ENCODE assay signal across 17 cellular contexts in the genomic region with DNA sequence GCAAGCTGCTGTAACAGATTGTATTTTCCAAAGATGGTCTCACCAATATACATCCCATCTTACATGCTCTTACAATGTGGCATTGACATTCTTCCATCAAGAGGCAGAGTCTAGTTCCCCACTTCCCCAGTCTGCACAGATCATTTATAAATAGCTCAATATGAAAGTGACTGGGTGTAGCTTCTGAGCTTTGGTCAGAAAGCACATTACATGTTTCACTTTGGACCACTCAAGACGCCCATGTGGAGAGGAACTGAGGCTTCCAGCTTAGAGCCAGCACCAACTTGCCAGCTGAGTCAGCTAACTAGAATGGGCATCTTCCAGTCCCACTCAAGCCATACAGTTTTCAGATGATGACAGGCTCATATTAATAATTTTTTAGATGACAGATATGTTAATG. TPM values are rescaled to one million over a fixed set of nuclear protein-coding genes. Genes with fewer than 3 reads are reported as not detected.
DNase-seq lines count a peak whose midpoint lies in the region; ATAC-seq, FAIRE-seq and TF ChIP-seq lines count a peak whose summit lies in the region.
"Had no signal": no experiment of that assay in that cellular context is flagged by ENCODE, and none has a peak within 500 bp of the region (broad histone marks: within the 10 kb centered on the region; RNA-seq: fewer than 3 reads in every experiment).

No MANE protein-coding gene starts in this region.

- no peak for FAIRE-seq in bronchial epithelial cell (lab: Jason Lieb, UNC)
- FAIRE-seq: HepG2 had no signal

- H3K4me1 Mint-ChIP-seq in activated T-helper 2 cell treated with anti-CD3 and anti-CD28 coated beads, Interferon-gamma antibody, Interleukin-2, Interleukin-4, amounts not matched to agents 10 μg/mL and 5 μg/mL and 100 μg/mL, durations not matched to agents 14 hours and 24 hours and 36 hours (ENCODE audit: low read depth): no peaks in the 10 kb centered on the region
- H3K4me1 Mint-ChIP-seq: B cell, T-cell had no signal

- no peaks in the 10 kb centered on the region for H3K27me3 ChIP-seq in bronchial epithelial cell (ENCODE audit: control insufficient read depth, insufficient read depth, low read length)

- TF ChIP-seq CTCF in bronchial epithelial cell (IDR thresholded peaks at IDR 0.05; ENCODE audit: insufficient read depth, low read length, severe bottlenecking): no peak

- no peaks in the 10 kb centered on the region for H3K36me3 Mint-ChIP-seq in activated T-helper 2 cell treated with anti-CD3 and anti-CD28 coated beads, Interferon-gamma antibody, Interleukin-2, Interleukin-4, amounts not matched to agents 10 μg/mL and 5 μg/mL and 100 μg/mL, durations not matched to agents 14 hours and 24 hours and 36 hours (ENCODE audit: low read depth)
- H3K36me3 Mint-ChIP-seq: CD8-positive, alpha-beta T cell; T-cell had no signal

- H3K36me3 ChIP-seq in bronchial epithelial cell (ENCODE audit: control insufficient read depth, insufficient read depth, low read length): no peaks in the 10 kb centered on the region

- H3K27me3 Mint-ChIP-seq in activated T-helper 2 cell treated with anti-CD3 and anti-CD28 coated beads, Interferon-gamma antibody, Interleukin-2, Interleukin-4, amounts not matched to agents 10 μg/mL and 5 μg/mL and 100 μg/mL, durations not matched to agents 14 hours and 24 hours and 36 hours (ENCODE audit: low read depth): peaks cover 10% of the 10 kb centered on the region

- no peak overlapping the region for H3K4me3 ChIP-seq in bronchial epithelial cell (ENCODE audit: low read depth, low read length)
- H3K4me3 ChIP-seq: GM23248 had no signal

- no peak overlapping the region for H3K4me3 Mint-ChIP-seq in activated T-helper 2 cell treated with anti-CD3 and anti-CD28 coated beads, Interferon-gamma antibody, Interleukin-2, Interleukin-4, amounts not matched to agents 10 μg/mL and 5 μg/mL and 100 μg/mL, durations not matched to agents 14 hours and 24 hours and 36 hours (ENCODE audit: low read depth)
- H3K4me3 Mint-ChIP-seq: B cell; CD8-positive, alpha-beta T cell; T-cell had no signal

- intact Hi-C loops in activated T-helper 2 cell treated with anti-CD3 and anti-CD28 coated beads, Interferon-gamma antibody, Interleukin-2, Interleukin-4, amounts not matched to agents 10 μg/mL and 5 μg/mL and 100 μg/mL, durations not matched to agents 14 hours and 24 hours and 36 hours (cut with micrococcal nuclease): no loop called here

- peak; percentile 54 for ATAC-seq in GM18498 (IDR thresholded peaks at IDR 0.05; ENCODE audit: unreplicated experiment)
- peak; percentile 68 for ATAC-seq in GM19351 (IDR thresholded peaks at IDR 0.05; ENCODE audit: unreplicated experiment)
- ATAC-seq in HG03520 (IDR thresholded peaks at IDR 0.05; ENCODE audit: unreplicated experiment): peak; percentile 77
- no peak for ATAC-seq in GM19324 (IDR thresholded peaks at IDR 0.05; ENCODE audit: low FRiP score, unreplicated experiment)
- no peak for ATAC-seq in HG02642 (IDR thresholded peaks at IDR 0.05; ENCODE audit: poor library complexity, unreplicated experiment)
- ATAC-seq: CD8-positive, alpha-beta T cell; HepG2; T-cell had no signal

- peak; percentile 42 for DNase-seq in bronchial epithelial cell (ENCODE audit: low read depth)
- no peak for DNase-seq in T-helper 1 cell
- DNase-seq in activated T-helper 2 cell treated with anti-CD3 and anti-CD28 coated beads, Interferon-gamma antibody, Interleukin-2, Interleukin-4, amounts not matched to agents 10 μg/mL and 5 μg/mL and 100 μg/mL, durations not matched to agents 14 hours and 24 hours and 36 hours (ENCODE audit: low spot score): no peak
- DNase-seq: CD8-positive, alpha-beta T cell; GM23248; Karpas-422; NCI-H1417 treated with DMSO at 0.1 percent for 48 hours; NCI-H2029 treated with DMSO at 0.1 percent for 48 hours; NCI-H524; T-cell had no signal

- no peaks in the 10 kb centered on the region for H3K9me3 Mint-ChIP-seq in activated T-helper 2 cell treated with anti-CD3 and anti-CD28 coated beads, Interferon-gamma antibody, Interleukin-2, Interleukin-4, amounts not matched to agents 10 μg/mL and 5 μg/mL and 100 μg/mL, durations not matched to agents 14 hours and 24 hours and 36 hours
- H3K9me3 Mint-ChIP-seq: CD8-positive, alpha-beta T cell; T-cell had no signal

- H3K27ac Mint-ChIP-seq in activated T-helper 2 cell treated with anti-CD3 and anti-CD28 coated beads, Interferon-gamma antibody, Interleukin-2, Interleukin-4, amounts not matched to agents 10 μg/mL and 5 μg/mL and 100 μg/mL, durations not matched to agents 14 hours and 24 hours and 36 hours: no peak overlapping the region
- H3K27ac Mint-ChIP-seq: B cell; CD8-positive, alpha-beta T cell; T-cell had no signal

RNA-seq across cellular contexts. Expression of a gene that starts 45.5 kb away (rescaled TPM):
- total RNA-seq in bronchial epithelial cell: 0.13 and 3.7 TPM in 2 replicates
- 0.23 TPM in 1 of 2 replicates, not detected in the other for total RNA-seq in activated T-helper 2 cell treated with anti-CD3 and anti-CD28 coated beads, Interferon-gamma antibody, Interleukin-2, Interleukin-4, amounts not matched to agents 10 μg/mL and 5 μg/mL and 100 μg/mL, durations not matched to agents 14 hours and 24 hours and 36 hours
- total RNA-seq: B cell; CD8-positive, alpha-beta T cell had no signal

Comparison
In these comparisons a context has a peak if more than half of its experiments do, and no peak if none do; other contexts are left out.
1. ATAC-seq: peak in GM18498 (single experiment), GM19351 (single experiment) and HG03520 (single experiment); none in GM19324 (single experiment) and HG02642 (single experiment).